ENCODE assay signal across 14 cellular contexts in genomic region chr12:100868487-100868886, GRCh38.
DNase-seq lines count a peak whose midpoint lies in the region; ATAC-seq and TF ChIP-seq lines count a peak whose summit lies in the region.
"Had no signal": no experiment of that assay in that cellular context is flagged by ENCODE, and none has a peak within 500 bp of the region (broad histone marks: within the 10 kb centered on the region; RNA-seq: fewer than 3 reads in every experiment).

No MANE protein-coding gene starts in this region.

- peaks cover 4% of the 10 kb centered on the region for H3K4me1 Mint-ChIP-seq in endodermal cell

- H3K27me3 Mint-ChIP-seq in endodermal cell (ENCODE audit: insufficient read depth): no peaks in the 10 kb centered on the region
- H3K27me3 Mint-ChIP-seq: activated naive CD8-positive, alpha-beta T cell had no signal

- H3K9me3 ChIP-seq in GM23248 (ENCODE audit: low read depth) (no peaks in the 10 kb centered on the region), endodermal cell (ENCODE audit: control insufficient read depth, low read length) (no peaks in the 10 kb centered on the region), osteoblast (ENCODE audit: low read depth, low read length) (no peaks in the 10 kb centered on the region)

- H3K36me3 ChIP-seq in GM23248 (ENCODE audit: low read depth): no peaks in the 10 kb centered on the region
- H3K36me3 ChIP-seq in endodermal cell (ENCODE audit: control insufficient read depth, insufficient read depth, low read length): no peaks in the 10 kb centered on the region
- no peaks in the 10 kb centered on the region for H3K36me3 ChIP-seq in osteoblast (ENCODE audit: insufficient read depth, low read length)

- H3K9ac ChIP-seq in GM23248: no peak overlapping the region
- no peak overlapping the region for H3K9ac ChIP-seq in endodermal cell (ENCODE audit: extremely low read depth, low read length, poor library complexity, severe bottlenecking)

- DNase-seq in GM23248: peak; percentile 86
- peak; percentile 76 for DNase-seq in NCI-H69 (lab: John Stamatoyannopoulos, UW)
- DNase-seq in endodermal cell: no peak
- DNase-seq in osteoblast (ENCODE audit: insufficient read length, low spot score, missing footprints): peak; percentile 63
- no peak for DNase-seq in SW 1271 (lab: John Stamatoyannopoulos, UW)
- DNase-seq: activated CD8-positive, alpha-beta memory T cell treated with anti-CD3 and anti-CD28 coated beads, Interleukin-2, amount 50 U/mL, for 4 hours; H7; Karpas-422; NCI-H2029 treated with DMSO at 0.1 percent for 48 hours had no signal

- peaks cover 3% of the 10 kb centered on the region for H3K9me3 Mint-ChIP-seq in endodermal cell

- H4K20me1 ChIP-seq in GM23248 (ENCODE audit: insufficient read depth) (no peaks in the 10 kb centered on the region), osteoblast (ENCODE audit: insufficient read depth, low read length) (no peaks in the 10 kb centered on the region)

- peaks cover 18% of the 10 kb centered on the region; the same call in 1 of the 2 replicates for H3F3A ChIP-seq in GM23248 (ENCODE audit: insufficient read depth)

- H3K4me1 ChIP-seq in GM23248 (ENCODE audit: insufficient read depth) (peaks cover 14% of the 10 kb centered on the region), endodermal cell (ENCODE audit: control insufficient read depth, insufficient read depth, low read length) (no peaks in the 10 kb centered on the region), osteoblast (ENCODE audit: insufficient read depth, low read length) (no peaks in the 10 kb centered on the region)

- H3K27me3 ChIP-seq in GM23248 (replicated peaks; ENCODE audit: insufficient read depth) (no peaks in the 10 kb centered on the region), endodermal cell (ENCODE audit: control insufficient read depth, insufficient read depth, low read length, poor library complexity, severe bottlenecking) (no peaks in the 10 kb centered on the region), osteoblast (ENCODE audit: insufficient read depth, low read length) (no peaks in the 10 kb centered on the region)

- H3K27ac ChIP-seq in GM23248 (no peak overlapping the region), endodermal cell (ENCODE audit: low read depth, low read length) (no peak overlapping the region), osteoblast (ENCODE audit: low read depth, low read length) (no peak overlapping the region)

- H3K36me3 Mint-ChIP-seq in endodermal cell (ENCODE audit: low read depth): no peaks in the 10 kb centered on the region
- H3K36me3 Mint-ChIP-seq: activated naive CD8-positive, alpha-beta T cell had no signal

- H3K4me3 Mint-ChIP-seq in endodermal cell: no peak overlapping the region
- H3K4me3 Mint-ChIP-seq: activated naive CD8-positive, alpha-beta T cell had no signal

- in situ Hi-C loops in GM23248 (cut with MboI): no loop called here

- H3K4me3 ChIP-seq in GM23248 (no peak overlapping the region), endodermal cell (ENCODE audit: low read length) (no peak overlapping the region), osteoblast (ENCODE audit: insufficient read depth, low read length) (no peak overlapping the region)

- H3K27ac Mint-ChIP-seq in endodermal cell: no peak overlapping the region
- H3K27ac Mint-ChIP-seq: activated naive CD8-positive, alpha-beta T cell had no signal

- TF ChIP-seq CTCF in endodermal cell (conservative IDR thresholded peaks at IDR 0.05) (peak; percentile 38), osteoblast (IDR thresholded peaks at IDR 0.05; ENCODE audit: extremely low read depth, low read depth, low read length) (no peak)

- H3K9me2 ChIP-seq in GM23248 (ENCODE audit: insufficient read depth): no peaks in the 10 kb centered on the region

- H2AFZ ChIP-seq in GM23248: no peak overlapping the region
- no peak overlapping the region for H2AFZ ChIP-seq in osteoblast (ENCODE audit: low read length)

- H3K4me2 ChIP-seq in GM23248 (ENCODE audit: unreplicated experiment) (peak overlapping the region; percentile 19), osteoblast (ENCODE audit: insufficient read depth, low read length) (no peak overlapping the region)

- no peaks in the 10 kb centered on the region for H3K79me2 ChIP-seq in GM23248 (ENCODE audit: insufficient read depth)
- H3K79me2 ChIP-seq in osteoblast (ENCODE audit: insufficient read depth, low read length): no peaks in the 10 kb centered on the region

- ATAC-seq in HG02840 (IDR thresholded peaks at IDR 0.05; ENCODE audit: low FRiP score, unreplicated experiment): no peak
- ATAC-seq in HG02678 (IDR thresholded peaks at IDR 0.05; ENCODE audit: unreplicated experiment): no peak
- ATAC-seq in HG03139 (IDR thresholded peaks at IDR 0.05; ENCODE audit: unreplicated experiment): no peak
- ATAC-seq: activated CD4-positive, CD25-positive, alpha-beta regulatory T cell treated with anti-CD3 and anti-CD28 coated beads, Interleukin-2, amount 50 U/mL, for 24 hours had no signal

- 83 to 88% methylated on average over 1 of the region's 1 CpG for WGBS in GM23248 (ENCODE audit: low coverage in 1 of 2, low lambda C conversion rate in 2 of 2, missing lambda C conversion rate in 2 of 2), 2 experiments
- WGBS in endodermal cell (ENCODE audit: insufficient coverage in 1 of 2, insufficient read length in 1 of 2), 2 experiments: 82 to 100% methylated on average over 1 of the region's 1 CpG

Comparison
In these comparisons a context has a peak if more than half of its experiments do, and no peak if none do; other contexts are left out.
1. DNase-seq: peak in GM23248 (single experiment), NCI-H69 (single experiment) and osteoblast (single experiment); none in endodermal cell (single experiment) and SW 1271 (0 of 2).